In genomic region chr3:185760091-185760490, GRCh38 we compare ENCODE assay signal across 22 cellular contexts.
DNase-seq lines count a peak whose midpoint lies in the region; ATAC-seq and TF ChIP-seq lines count a peak whose summit lies in the region.
"Had no signal": no experiment of that assay in that cellular context is flagged by ENCODE, and none has a peak within 500 bp of the region (broad histone marks: within the 10 kb centered on the region; RNA-seq: fewer than 3 reads in every experiment).

No MANE protein-coding gene starts in this region.

- H3K9me3 Mint-ChIP-seq in MCF 10A (ENCODE audit: unreplicated experiment), result peaks cover 15% of the 10 kb centered on the region

- H2BK12ac ChIP-seq in mesenchymal stem cell (ENCODE audit: low read length in 2 of 2), result no peak overlapping the region

- DNase-seq in SK-N-SH, result no peak
- DNase-seq in MCF 10A (ENCODE audit: unreplicated experiment), result no peak
- DNase-seq in mesenchymal stem cell, result no peak
- DNase-seq in transverse colon, result no peak
- DNase-seq in H7, result no peak
- no peak for DNase-seq in posterior cingulate gyrus
- DNase-seq: activated effector memory CD4-positive, alpha-beta T cell treated with anti-CD3 and anti-CD28 coated beads, Interleukin-2, amount 50 U/mL, for 16 hours; DMS53; hypothalamus; NCI-H1436; NCI-H226; NK-92 treated with Interleukin-12 subunit alpha and Interleukin-12 subunit beta, amount 100 ng/mL, for 24 hours; SHP77; stimulated activated CD4-positive, alpha-beta T cell treated with anti-CD3 and anti-CD28 coated beads, Interleukin-12 subunit alpha, Interleukin-12 subunit beta, amount 100 ng/mL, for 4 hours; stimulated activated naive B cell treated with anti-CD40 and anti-IgM and Interleukin-4, amounts not matched to agents 10 μg/mL and 1 μg/mL and 100 μg/mL, for 72 hours had no signal

- H3K36me3 Mint-ChIP-seq in MCF 10A (ENCODE audit: insufficient read depth, unreplicated experiment), result peaks cover 40% of the 10 kb centered on the region
- H3K36me3 Mint-ChIP-seq: stimulated activated naive B cell treated with anti-CD40 and anti-IgM and Interleukin-4, amounts not matched to agents 10 μg/mL and 1 μg/mL and 100 μg/mL, for 72 hours had no signal

- TF ChIP-seq EP300 in SK-N-SH (IDR thresholded peaks at IDR 0.05; ENCODE audit: borderline replicate concordance in 1 of 2, low read depth in 1 of 2, low read length in 1 of 2) (no peak), transverse colon (IDR thresholded peaks at IDR 0.05; ENCODE audit: low read depth) (no peak)

- no peak overlapping the region for H2BK120ac ChIP-seq in mesenchymal stem cell (ENCODE audit: low read depth, low read length)

- in situ Hi-C loops in transverse colon (cut with MboI; ENCODE audit: low pct_ligation_motif_present in 1 of 4, low pct_unique_long_range_greater_than_20kb in 1 of 4, low sequenced_read_pairs in 3 of 4), result no loop called here

- no peak for TF ChIP-seq RAD21 in SK-N-SH (IDR thresholded peaks at IDR 0.05; ENCODE audit: low read length)

- H3K4me2 ChIP-seq in SK-N-SH (peak overlapping the region; percentile 64), mesenchymal stem cell (ENCODE audit: low read length, poor library complexity, severe bottlenecking) (no peak overlapping the region)
- H3K4me2 ChIP-seq: KMS-11 had no signal

- no peak overlapping the region for H3K23ac ChIP-seq in mesenchymal stem cell (ENCODE audit: low read length in 2 of 2)

- H3K9me3 ChIP-seq in SK-N-SH, result no peaks in the 10 kb centered on the region
- H3K9me3 ChIP-seq in mesenchymal stem cell (ENCODE audit: control insufficient read depth, low read length), result no peaks in the 10 kb centered on the region
- H3K9me3 ChIP-seq in transverse colon, result no peaks in the 10 kb centered on the region

- BruUV-seq in MCF 10A (replicated peaks; lab: Mats Ljungman, UMichigan), result no TSS peak

- peak overlapping the region; percentile 58 for H3K4me3 Mint-ChIP-seq in MCF 10A (ENCODE audit: unreplicated experiment)
- H3K4me3 Mint-ChIP-seq: CD14-positive monocyte; stimulated activated naive B cell treated with anti-CD40 and anti-IgM and Interleukin-4, amounts not matched to agents 10 μg/mL and 1 μg/mL and 100 μg/mL, for 72 hours had no signal

- H3K27ac ChIP-seq in SK-N-SH (ENCODE audit: low read depth in 2 of 2, low read length in 1 of 2) (peak overlapping the region in 1 of 2 experiments; percentile 55; a peak in 2 of 4 replicates), mesenchymal stem cell (ENCODE audit: low read length, poor library complexity, severe bottlenecking) (no peak overlapping the region), transverse colon (peak overlapping the region in 3 of 4 donors; percentile 65 to 84 (median 76))
- H3K27ac ChIP-seq: 22Rv1, ascending aorta, KMS-11 had no signal

- POLR2A ChIA-PET in SK-N-SH (lab: Yijun Ruan, JAX) (no interaction called here), MCF 10A (lab: Yijun Ruan, JAX) (interaction anchor here (0.6 to 1.6 kb wide), 4 partner anchors 10 to 21 kb away, joined by 3 to 4 read pairs (median 3); no protein-coding TSS in a partner anchor)

- no peak overlapping the region for H3K4ac ChIP-seq in mesenchymal stem cell (ENCODE audit: low read depth in 1 of 2, low read length in 2 of 2)

- intact Hi-C loops in MCF 10A (cut with micrococcal nuclease), result no loop called here
- intact Hi-C loops in transverse colon (cut with DNase I; ENCODE audit: low total_unique reads), result no loop called here
- intact Hi-C loops in posterior cingulate gyrus (cut with DNase I), result no loop called here

- H2AFZ ChIP-seq in SK-N-SH (ENCODE audit: low read depth) (no peak overlapping the region), mesenchymal stem cell (ENCODE audit: low read depth, low read length) (no peak overlapping the region)

- no peaks in the 10 kb centered on the region for H3K9me2 ChIP-seq in SK-N-SH

- peaks cover 4% of the 10 kb centered on the region for H3K79me1 ChIP-seq in mesenchymal stem cell (replicated peaks; ENCODE audit: low read length, poor library complexity, severe bottlenecking)

- H3K9ac ChIP-seq in SK-N-SH, result peak overlapping the region; percentile 14; the same call in 1 of the 2 replicates
- H3K9ac ChIP-seq in mesenchymal stem cell (ENCODE audit: low read length), result peak overlapping the region; percentile 86
- H3K9ac ChIP-seq: KMS-11 had no signal

- no peak overlapping the region for H2BK15ac ChIP-seq in mesenchymal stem cell (ENCODE audit: low read depth, poor library complexity, severe bottlenecking)

- peaks cover 6% of the 10 kb centered on the region for H3F3A ChIP-seq in SK-N-SH (replicated peaks; ENCODE audit: insufficient read depth)

- no peak overlapping the region for H2AK5ac ChIP-seq in mesenchymal stem cell (ENCODE audit: low read length, severe bottlenecking)

- no peak overlapping the region for H3K18ac ChIP-seq in mesenchymal stem cell (ENCODE audit: low read depth in 1 of 2, low read length in 2 of 2)

- H2BK5ac ChIP-seq in mesenchymal stem cell (ENCODE audit: low read depth, low read length, poor library complexity, severe bottlenecking), result no peak overlapping the region

- 50% methylated on average over 2 of the region's 2 CpGs for WGBS in SK-N-SH (ENCODE audit: low lambda C conversion rate)
- 92% methylated on average over 2 of the region's 2 CpGs for WGBS in mesenchymal stem cell
- WGBS in transverse colon (ENCODE audit: low coverage in 1 of 2), 2 donors, result 50 to 53% methylated on average over 2 of the region's 2 CpGs

- peaks cover 0 to 46% of the 10 kb centered on the region in 2 experiments for H3K4me1 ChIP-seq in SK-N-SH (ENCODE audit: control insufficient read depth in 1 of 2, insufficient read depth in 2 of 2, low read depth in 1 of 2, low read length in 1 of 2)
- H3K4me1 ChIP-seq in mesenchymal stem cell (ENCODE audit: control insufficient read depth, insufficient read depth, low read depth, low read length), result peaks cover 9% of the 10 kb centered on the region
- H3K4me1 ChIP-seq in transverse colon, result peaks cover 3 to 46% (median 30%) of the 10 kb centered on the region in 4 donors

- no peak for ATAC-seq in SK-N-SH treated with all-trans-retinoic acid at 6 μM for 48 hours
- ATAC-seq in HG03521 (IDR thresholded peaks at IDR 0.05; ENCODE audit: unreplicated experiment), result no peak
- ATAC-seq: esophagus mucosa; stimulated activated naive B cell treated with anti-CD40 and anti-IgM and Interleukin-4, amounts not matched to agents 10 μg/mL and 1 μg/mL and 100 μg/mL, for 72 hours had no signal

- peak overlapping the region; percentile 68 for H3K27ac Mint-ChIP-seq in MCF 10A (ENCODE audit: low read depth, unreplicated experiment)
- H3K27ac Mint-ChIP-seq: stimulated activated naive B cell treated with anti-CD40 and anti-IgM and Interleukin-4, amounts not matched to agents 10 μg/mL and 1 μg/mL and 100 μg/mL, for 72 hours had no signal

- no peak overlapping the region for H3K14ac ChIP-seq in mesenchymal stem cell (ENCODE audit: low read length in 2 of 2)

- no peak overlapping the region for H4K8ac ChIP-seq in mesenchymal stem cell (ENCODE audit: low read length)

- no peaks in the 10 kb centered on the region for H3K27me3 Mint-ChIP-seq in MCF 10A (ENCODE audit: insufficient read depth, unreplicated experiment)

- H4K91ac ChIP-seq in mesenchymal stem cell (ENCODE audit: low read length), result no peak overlapping the region

- H3K27me3 ChIP-seq in SK-N-SH (ENCODE audit: insufficient read depth), result no peaks in the 10 kb centered on the region
- no peaks in the 10 kb centered on the region for H3K27me3 ChIP-seq in mesenchymal stem cell (ENCODE audit: control insufficient read depth in 1 of 2, insufficient read depth in 1 of 2, low read length in 2 of 2)
- H3K27me3 ChIP-seq in transverse colon, result no peaks in the 10 kb centered on the region
- H3K27me3 ChIP-seq in H7 (ENCODE audit: control insufficient read depth, insufficient read depth, low read length), result no peaks in the 10 kb centered on the region
- H3K27me3 ChIP-seq: ascending aorta had no signal

- H3K36me3 ChIP-seq in SK-N-SH (replicated peaks in 1 of 2; ENCODE audit: control insufficient read depth in 1 of 2, insufficient read depth in 2 of 2, low read length in 1 of 2), result no peaks in the 10 kb centered on the region
- peaks cover 10 to 17% of the 10 kb centered on the region in 2 experiments for H3K36me3 ChIP-seq in mesenchymal stem cell (ENCODE audit: control insufficient read depth in 1 of 2, insufficient read depth in 2 of 2, low read depth in 1 of 2, low read length in 2 of 2)
- H3K36me3 ChIP-seq in transverse colon, result no peaks in the 10 kb centered on the region
- peaks cover 4% of the 10 kb centered on the region for H3K36me3 ChIP-seq in H7 (replicated peaks; ENCODE audit: control insufficient read depth, insufficient read depth, low read length)
- H3K36me3 ChIP-seq: ascending aorta had no signal

- H3K4me1 Mint-ChIP-seq in MCF 10A (ENCODE audit: insufficient read depth, unreplicated experiment), result peaks cover 60% of the 10 kb centered on the region

- CTCF ChIA-PET in SK-N-SH (lab: Yijun Ruan, JAX) (interaction anchor here (4.8 to 13.1 kb wide), 2 partner anchors 8 to 98 kb away, joined by 26 to 194 read pairs; no protein-coding TSS in a partner anchor), MCF 10A (lab: Yijun Ruan, JAX) (no interaction called here)

- H3K4me3 ChIP-seq in SK-N-SH (ENCODE audit: low read depth in 2 of 2, low read length in 1 of 2), result peak overlapping the region in 1 of 2 experiments; percentile 52; a peak in 2 of 4 replicates
- H3K4me3 ChIP-seq in mesenchymal stem cell (ENCODE audit: insufficient read depth in 1 of 2, low read depth in 1 of 2, low read length in 2 of 2), result peak overlapping the region in 1 of 2 experiments; percentile 68
- H3K4me3 ChIP-seq in transverse colon, result peak overlapping the region in 1 of 4 donors; percentile 11
- no peak overlapping the region for H3K4me3 ChIP-seq in H7 (ENCODE audit: insufficient read depth, low read depth, low read length)

- TF ChIP-seq CTCF in SK-N-SH (IDR thresholded peaks at IDR 0.05) (no peak), MCF 10A (IDR thresholded peaks at IDR 0.05; ENCODE audit: unreplicated experiment) (no peak), transverse colon (IDR thresholded peaks at IDR 0.05) (no peak)

- peaks cover 85% of the 10 kb centered on the region for H4K20me1 ChIP-seq in SK-N-SH (ENCODE audit: insufficient read depth)

- H3K79me2 ChIP-seq in SK-N-SH (ENCODE audit: insufficient read depth), result peaks cover 100% of the 10 kb centered on the region

- no peak for TF ChIP-seq POLR2A in transverse colon (IDR thresholded peaks at IDR 0.05)

TF ChIP-seq in SK-N-SH, 30 proteins besides CTCF, POLR2A, EP300 and RAD21 (continues in another document):
- TF ChIP-seq RFX5 (IDR thresholded peaks at IDR 0.05; ENCODE audit: low read length), result no peak
- no peak for TF ChIP-seq TEAD4 (IDR thresholded peaks at IDR 0.05; ENCODE audit: borderline replicate concordance, insufficient read depth)
- TF ChIP-seq ELF1 (IDR thresholded peaks at IDR 0.05), result no peak
- no peak for TF ChIP-seq NFIC (IDR thresholded peaks at IDR 0.05; ENCODE audit: borderline replicate concordance)
- TF ChIP-seq JUND (IDR thresholded peaks at IDR 0.05), result no peak

TF ChIP-seq in SK-N-SH treated with all-trans-retinoic acid at 6 μM for 48 hours, 23 proteins besides CTCF, POLR2A, EP300 and RAD21 (continues in another document):
- no peak for TF ChIP-seq RARB (CRISPR knock-in tag; IDR thresholded peaks at IDR 0.05)
- no peak for TF ChIP-seq TCF4 (CRISPR knock-in tag; IDR thresholded peaks at IDR 0.05; ENCODE audit: borderline replicate concordance)
- TF ChIP-seq OSR1 (CRISPR knock-in tag; IDR thresholded peaks at IDR 0.05), result no peak
- TF ChIP-seq ZNF565 (CRISPR knock-in tag; conservative IDR thresholded peaks at IDR 0.05; ENCODE audit: low read depth), result no peak
